In the genomic region with DNA sequence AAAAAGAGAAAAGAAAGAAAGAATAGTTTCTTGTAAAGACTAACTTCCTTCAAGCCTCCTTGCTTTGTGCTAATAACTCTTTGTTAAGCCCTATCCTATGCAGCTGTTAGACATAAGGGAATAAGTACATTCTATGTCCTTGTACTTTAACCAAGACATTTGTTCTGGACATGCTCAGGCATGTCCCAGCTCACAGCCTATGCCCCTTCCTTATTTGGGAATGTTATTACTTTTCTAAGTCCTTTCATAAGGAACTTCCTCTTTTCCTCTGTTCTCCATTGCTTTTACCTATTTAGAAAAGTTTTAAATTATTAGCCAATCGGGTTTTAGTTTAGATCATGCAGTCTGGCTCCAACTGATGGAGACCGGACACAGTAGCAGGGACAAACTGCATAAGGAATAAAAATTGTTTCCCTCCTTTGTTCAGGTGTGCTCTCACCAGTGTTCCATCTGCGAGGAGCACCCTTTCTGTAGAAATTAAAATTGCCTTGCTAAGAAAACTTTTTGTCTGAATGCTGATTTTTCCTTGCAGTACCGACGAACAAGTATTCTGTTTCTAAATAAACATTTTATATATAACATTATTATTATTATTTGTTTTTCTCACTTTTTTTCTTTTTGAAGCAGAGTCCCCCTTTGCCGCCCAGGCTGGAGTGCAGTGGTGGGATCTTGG, we compare ENCODE assay signal across 23 cellular contexts.
"Had no signal": no experiment of that assay in that cellular context is flagged by ENCODE, and none has a peak within 500 bp of the region (broad histone marks: within the 10 kb centered on the region; RNA-seq: fewer than 3 reads in every experiment).

No MANE protein-coding gene starts in this region.

- H3K27ac ChIP-seq: adrenal gland, esophagus muscularis mucosa, lower lobe of right lung, neutrophil, pancreas, testis, upper lobe of right lung had no signal

- H3K27ac Mint-ChIP-seq: activated B cell treated with CpG ODN at 0.5 μM for 24 hours; activated CD4-positive, alpha-beta memory T cell treated with anti-CD3 and anti-CD28 coated beads for 36 hours; activated T-helper 1 cell treated with anti-CD3 and anti-CD28 coated beads, Interleukin-12 subunit alpha, Interleukin-12 subunit beta, Interleukin-2, Interleukin-4 antibody, amounts not matched to agents 30 ng/mL and 10 ng/mL and 1 ng/mL, durations not matched to agents 14 hours and 24 hours and 36 hours; stimulated activated effector memory CD8-positive, alpha-beta T cell treated with anti-CD3 and anti-CD28 coated beads, Interleukin-12 subunit alpha, Interleukin-12 subunit beta, amount 100 ng/mL, for 72 hours; T-helper 2 cell treated with Interferon-gamma antibody and Interleukin-4, amounts not matched to agents 5 μg/mL and 100 μg/mL, for 36 hours had no signal

- H3K4me1 Mint-ChIP-seq: stimulated activated effector memory CD8-positive, alpha-beta T cell treated with anti-CD3 and anti-CD28 coated beads, Interleukin-12 subunit alpha, Interleukin-12 subunit beta, amount 100 ng/mL, for 72 hours had no signal

- DNase-seq: activated B cell treated with CpG ODN at 0.5 μM for 24 hours; activated CD4-positive, alpha-beta memory T cell treated with anti-CD3 and anti-CD28 coated beads for 36 hours; activated CD4-positive, alpha-beta T cell treated with anti-CD3 and anti-CD28 coated beads for 4 hours; activated gamma-delta T cell treated with Interleukin-2 at 50 U/mL for 16 hours; activated T-cell treated with anti-CD3 and anti-CD28 coated beads for 4 hours; adrenal gland; dermis blood vessel endothelial cell; effector memory CD4-positive, alpha-beta T cell; hypothalamus; islet precursor cell; lower lobe of right lung; naive thymus-derived CD8-positive, alpha-beta T cell; pancreas; stimulated activated CD4-positive, alpha-beta T cell treated with anti-CD3 and anti-CD28 coated beads, Interleukin-4, amount 100 ng/mL, for 24 hours; testis; upper lobe of right lung had no signal

- H3K4me3 ChIP-seq: adrenal gland, esophagus muscularis mucosa, lower lobe of right lung, pancreas, testis, upper lobe of right lung had no signal

- H3K27me3 ChIP-seq: adrenal gland, esophagus muscularis mucosa, pancreas, testis, upper lobe of right lung had no signal

- H3K9me3 ChIP-seq: adrenal gland, pancreas, testis had no signal

- H3K36me3 ChIP-seq: adrenal gland, esophagus muscularis mucosa, lower lobe of right lung, neutrophil, pancreas, upper lobe of right lung had no signal

- H3K4me3 Mint-ChIP-seq: activated B cell treated with CpG ODN at 0.5 μM for 24 hours; activated CD4-positive, alpha-beta memory T cell treated with anti-CD3 and anti-CD28 coated beads for 36 hours; activated T-helper 1 cell treated with anti-CD3 and anti-CD28 coated beads, Interleukin-12 subunit alpha, Interleukin-12 subunit beta, Interleukin-2, Interleukin-4 antibody, amounts not matched to agents 30 ng/mL and 10 ng/mL and 1 ng/mL, durations not matched to agents 14 hours and 24 hours and 36 hours; naive thymus-derived CD8-positive, alpha-beta T cell; stimulated activated effector memory CD8-positive, alpha-beta T cell treated with anti-CD3 and anti-CD28 coated beads, Interleukin-12 subunit alpha, Interleukin-12 subunit beta, amount 100 ng/mL, for 72 hours; T-helper 2 cell treated with Interferon-gamma antibody and Interleukin-4, amounts not matched to agents 5 μg/mL and 100 μg/mL, for 36 hours had no signal

- ATAC-seq: activated naive CD4-positive, alpha-beta T cell treated with anti-CD3 and anti-CD28 coated beads, Interleukin-2, amount 50 U/mL, for 72 hours; lower lobe of right lung; naive thymus-derived CD8-positive, alpha-beta T cell; pancreas; sciatic nerve; stimulated activated effector memory CD8-positive, alpha-beta T cell treated with anti-CD3 and anti-CD28 coated beads, Interleukin-12 subunit alpha, Interleukin-12 subunit beta, amount 100 ng/mL, for 72 hours; upper lobe of right lung had no signal

- H3K36me3 Mint-ChIP-seq: stimulated activated effector memory CD8-positive, alpha-beta T cell treated with anti-CD3 and anti-CD28 coated beads, Interleukin-12 subunit alpha, Interleukin-12 subunit beta, amount 100 ng/mL, for 72 hours had no signal

- H3K4me1 ChIP-seq: adrenal gland, esophagus muscularis mucosa, lower lobe of right lung, pancreas, testis, upper lobe of right lung had no signal
